1 cellular context compared by ENCODE assay signal in the genomic region with DNA sequence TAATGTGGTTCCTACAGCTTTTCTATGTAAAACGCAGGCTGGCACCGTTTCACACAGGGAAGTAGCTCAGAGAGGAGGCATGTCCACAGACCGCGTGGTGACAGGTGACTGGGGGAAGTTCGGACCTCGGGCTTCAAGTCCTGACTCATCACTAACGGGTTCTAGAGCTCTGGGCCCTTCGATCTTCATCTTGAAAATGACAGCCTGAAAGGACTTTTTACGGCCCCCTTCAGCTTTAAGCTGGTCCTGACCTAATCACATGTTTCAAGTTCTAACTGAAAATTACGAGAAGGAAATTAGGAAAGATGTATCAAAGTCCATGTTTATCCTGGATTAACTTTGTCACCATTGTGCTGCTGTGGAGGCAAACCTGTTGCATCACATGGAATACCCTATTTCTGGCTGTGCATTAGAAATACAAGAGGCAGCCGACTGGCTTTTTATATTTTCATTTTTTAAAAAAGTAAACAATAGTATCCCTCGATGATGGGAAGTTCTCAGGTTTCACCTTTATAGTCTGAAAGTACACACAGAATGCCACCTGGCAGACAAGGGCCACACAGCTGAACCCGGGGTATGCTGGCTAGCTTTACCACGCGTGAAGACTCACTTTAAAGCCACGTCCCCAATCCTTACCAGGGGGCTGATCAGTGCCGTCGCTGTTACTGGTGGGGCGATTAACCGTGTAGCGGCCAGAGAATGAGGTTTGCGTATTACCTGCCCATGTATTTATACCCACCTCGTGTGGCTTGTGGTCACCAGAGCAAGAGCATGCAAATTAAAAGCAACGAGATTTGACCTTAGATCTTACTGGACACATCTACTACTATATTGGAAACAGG.
TF ChIP-seq lines count a peak whose summit lies in the region.

No MANE protein-coding gene starts in this region.

TF ChIP-seq in HepG2, 621 proteins besides CTCF, POLR2A, EP300 and RAD21 (continued from another document and continues in another):
- TF ChIP-seq, protein P1, sequence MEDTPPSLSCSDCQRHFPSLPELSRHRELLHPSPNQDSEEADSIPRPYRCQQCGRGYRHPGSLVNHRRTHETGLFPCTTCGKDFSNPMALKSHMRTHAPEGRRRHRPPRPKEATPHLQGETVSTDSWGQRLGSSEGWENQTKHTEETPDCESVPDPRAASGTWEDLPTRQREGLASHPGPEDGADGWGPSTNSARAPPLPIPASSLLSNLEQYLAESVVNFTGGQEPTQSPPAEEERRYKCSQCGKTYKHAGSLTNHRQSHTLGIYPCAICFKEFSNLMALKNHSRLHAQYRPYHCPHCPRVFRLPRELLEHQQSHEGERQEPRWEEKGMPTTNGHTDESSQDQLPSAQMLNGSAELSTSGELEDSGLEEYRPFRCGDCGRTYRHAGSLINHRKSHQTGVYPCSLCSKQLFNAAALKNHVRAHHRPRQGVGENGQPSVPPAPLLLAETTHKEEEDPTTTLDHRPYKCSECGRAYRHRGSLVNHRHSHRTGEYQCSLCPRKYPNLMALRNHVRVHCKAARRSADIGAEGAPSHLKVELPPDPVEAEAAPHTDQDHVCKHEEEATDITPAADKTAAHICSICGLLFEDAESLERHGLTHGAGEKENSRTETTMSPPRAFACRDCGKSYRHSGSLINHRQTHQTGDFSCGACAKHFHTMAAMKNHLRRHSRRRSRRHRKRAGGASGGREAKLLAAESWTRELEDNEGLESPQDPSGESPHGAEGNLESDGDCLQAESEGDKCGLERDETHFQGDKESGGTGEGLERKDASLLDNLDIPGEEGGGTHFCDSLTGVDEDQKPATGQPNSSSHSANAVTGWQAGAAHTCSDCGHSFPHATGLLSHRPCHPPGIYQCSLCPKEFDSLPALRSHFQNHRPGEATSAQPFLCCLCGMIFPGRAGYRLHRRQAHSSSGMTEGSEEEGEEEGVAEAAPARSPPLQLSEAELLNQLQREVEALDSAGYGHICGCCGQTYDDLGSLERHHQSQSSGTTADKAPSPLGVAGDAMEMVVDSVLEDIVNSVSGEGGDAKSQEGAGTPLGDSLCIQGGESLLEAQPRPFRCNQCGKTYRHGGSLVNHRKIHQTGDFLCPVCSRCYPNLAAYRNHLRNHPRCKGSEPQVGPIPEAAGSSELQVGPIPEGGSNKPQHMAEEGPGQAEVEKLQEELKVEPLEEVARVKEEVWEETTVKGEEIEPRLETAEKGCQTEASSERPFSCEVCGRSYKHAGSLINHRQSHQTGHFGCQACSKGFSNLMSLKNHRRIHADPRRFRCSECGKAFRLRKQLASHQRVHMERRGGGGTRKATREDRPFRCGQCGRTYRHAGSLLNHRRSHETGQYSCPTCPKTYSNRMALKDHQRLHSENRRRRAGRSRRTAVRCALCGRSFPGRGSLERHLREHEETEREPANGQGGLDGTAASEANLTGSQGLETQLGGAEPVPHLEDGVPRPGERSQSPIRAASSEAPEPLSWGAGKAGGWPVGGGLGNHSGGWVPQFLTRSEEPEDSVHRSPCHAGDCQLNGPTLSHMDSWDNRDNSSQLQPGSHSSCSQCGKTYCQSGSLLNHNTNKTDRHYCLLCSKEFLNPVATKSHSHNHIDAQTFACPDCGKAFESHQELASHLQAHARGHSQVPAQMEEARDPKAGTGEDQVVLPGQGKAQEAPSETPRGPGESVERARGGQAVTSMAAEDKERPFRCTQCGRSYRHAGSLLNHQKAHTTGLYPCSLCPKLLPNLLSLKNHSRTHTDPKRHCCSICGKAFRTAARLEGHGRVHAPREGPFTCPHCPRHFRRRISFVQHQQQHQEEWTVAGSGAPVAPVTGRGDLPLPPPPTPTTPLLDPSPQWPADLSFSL (CRISPR knock-in tag; IDR thresholded peaks at IDR 0.05) = peak; percentile 54; the same call in 1 of the 2 replicates
- TF ChIP-seq, protein P2, sequence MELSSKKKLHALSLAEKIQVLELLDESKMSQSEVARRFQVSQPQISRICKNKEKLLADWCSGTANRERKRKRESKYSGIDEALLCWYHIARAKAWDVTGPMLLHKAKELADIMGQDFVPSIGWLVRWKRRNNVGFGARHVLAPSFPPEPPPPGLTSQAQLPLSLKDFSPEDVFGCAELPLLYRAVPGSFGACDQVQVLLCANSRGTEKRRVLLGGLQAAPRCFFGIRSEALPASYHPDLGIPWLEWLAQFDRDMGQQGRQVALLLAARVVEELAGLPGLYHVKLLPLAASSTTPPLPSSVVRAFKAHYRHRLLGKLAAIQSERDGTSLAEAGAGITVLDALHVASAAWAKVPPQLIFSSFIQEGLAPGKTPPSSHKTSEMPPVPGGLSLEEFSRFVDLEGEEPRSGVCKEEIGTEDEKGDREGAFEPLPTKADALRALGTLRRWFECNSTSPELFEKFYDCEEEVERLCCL (CRISPR knock-in tag; IDR thresholded peaks at IDR 0.05; ENCODE audit: borderline replicate concordance) = no peak
- TF ChIP-seq ZNF337 (CRISPR knock-in tag; IDR thresholded peaks at IDR 0.05; ENCODE audit: borderline replicate concordance, low read depth) = no peak
- TF ChIP-seq, protein P3, sequence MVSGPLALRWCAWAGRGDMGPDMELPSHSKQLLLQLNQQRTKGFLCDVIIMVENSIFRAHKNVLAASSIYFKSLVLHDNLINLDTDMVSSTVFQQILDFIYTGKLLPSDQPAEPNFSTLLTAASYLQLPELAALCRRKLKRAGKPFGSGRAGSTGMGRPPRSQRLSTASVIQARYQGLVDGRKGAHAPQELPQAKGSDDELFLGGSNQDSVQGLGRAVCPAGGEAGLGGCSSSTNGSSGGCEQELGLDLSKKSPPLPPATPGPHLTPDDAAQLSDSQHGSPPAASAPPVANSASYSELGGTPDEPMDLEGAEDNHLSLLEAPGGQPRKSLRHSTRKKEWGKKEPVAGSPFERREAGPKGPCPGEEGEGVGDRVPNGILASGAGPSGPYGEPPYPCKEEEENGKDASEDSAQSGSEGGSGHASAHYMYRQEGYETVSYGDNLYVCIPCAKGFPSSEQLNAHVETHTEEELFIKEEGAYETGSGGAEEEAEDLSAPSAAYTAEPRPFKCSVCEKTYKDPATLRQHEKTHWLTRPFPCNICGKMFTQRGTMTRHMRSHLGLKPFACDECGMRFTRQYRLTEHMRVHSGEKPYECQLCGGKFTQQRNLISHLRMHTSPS (CRISPR knock-in tag; IDR thresholded peaks at IDR 0.05; ENCODE audit: low read depth) = no peak
- TF ChIP-seq ATAD3A (CRISPR knock-in tag; IDR thresholded peaks at IDR 0.05) = no peak
- TF ChIP-seq, protein P4, sequence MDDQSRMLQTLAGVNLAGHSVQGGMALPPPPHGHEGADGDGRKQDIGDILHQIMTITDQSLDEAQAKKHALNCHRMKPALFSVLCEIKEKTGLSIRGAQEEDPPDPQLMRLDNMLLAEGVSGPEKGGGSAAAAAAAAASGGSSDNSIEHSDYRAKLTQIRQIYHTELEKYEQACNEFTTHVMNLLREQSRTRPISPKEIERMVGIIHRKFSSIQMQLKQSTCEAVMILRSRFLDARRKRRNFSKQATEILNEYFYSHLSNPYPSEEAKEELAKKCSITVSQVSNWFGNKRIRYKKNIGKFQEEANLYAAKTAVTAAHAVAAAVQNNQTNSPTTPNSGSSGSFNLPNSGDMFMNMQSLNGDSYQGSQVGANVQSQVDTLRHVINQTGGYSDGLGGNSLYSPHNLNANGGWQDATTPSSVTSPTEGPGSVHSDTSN (CRISPR knock-in tag; IDR thresholded peaks at IDR 0.05; ENCODE audit: borderline replicate concordance) = no peak
- TF ChIP-seq TOE1 (CRISPR knock-in tag; IDR thresholded peaks at IDR 0.05) = peak; percentile 32; the same call in 1 of the 2 replicates
- TF ChIP-seq RXRB (CRISPR knock-in tag; IDR thresholded peaks at IDR 0.05; ENCODE audit: borderline replicate concordance) = peak; percentile 92
- TF ChIP-seq, protein P5, sequence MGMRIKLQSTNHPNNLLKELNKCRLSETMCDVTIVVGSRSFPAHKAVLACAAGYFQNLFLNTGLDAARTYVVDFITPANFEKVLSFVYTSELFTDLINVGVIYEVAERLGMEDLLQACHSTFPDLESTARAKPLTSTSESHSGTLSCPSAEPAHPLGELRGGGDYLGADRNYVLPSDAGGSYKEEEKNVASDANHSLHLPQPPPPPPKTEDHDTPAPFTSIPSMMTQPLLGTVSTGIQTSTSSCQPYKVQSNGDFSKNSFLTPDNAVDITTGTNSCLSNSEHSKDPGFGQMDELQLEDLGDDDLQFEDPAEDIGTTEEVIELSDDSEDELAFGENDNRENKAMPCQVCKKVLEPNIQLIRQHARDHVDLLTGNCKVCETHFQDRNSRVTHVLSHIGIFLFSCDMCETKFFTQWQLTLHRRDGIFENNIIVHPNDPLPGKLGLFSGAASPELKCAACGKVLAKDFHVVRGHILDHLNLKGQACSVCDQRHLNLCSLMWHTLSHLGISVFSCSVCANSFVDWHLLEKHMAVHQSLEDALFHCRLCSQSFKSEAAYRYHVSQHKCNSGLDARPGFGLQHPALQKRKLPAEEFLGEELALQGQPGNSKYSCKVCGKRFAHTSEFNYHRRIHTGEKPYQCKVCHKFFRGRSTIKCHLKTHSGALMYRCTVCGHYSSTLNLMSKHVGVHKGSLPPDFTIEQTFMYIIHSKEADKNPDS (CRISPR knock-in tag; IDR thresholded peaks at IDR 0.05) = peak; percentile 33; the same call in 1 of the 2 replicates
- TF ChIP-seq PHF8 (CRISPR knock-in tag; IDR thresholded peaks at IDR 0.05) = no peak; the same call in 1 of the 2 replicates
- TF ChIP-seq TAF15 (IDR thresholded peaks at IDR 0.05; ENCODE audit: low read depth, low read length, poor library complexity, severe bottlenecking) = no peak
- TF ChIP-seq KDM1A (CRISPR knock-in tag; IDR thresholded peaks at IDR 0.05) = 0 out of 2 replicates have a peak, but pooled peaks have one; percentile 48
- TF ChIP-seq NFYC (CRISPR knock-in tag; IDR thresholded peaks at IDR 0.05) = 0 out of 2 replicates have a peak, but pooled peaks have one; percentile 6
- TF ChIP-seq ZNF20 (CRISPR knock-in tag; IDR thresholded peaks at IDR 0.05) = no peak
- TF ChIP-seq TRIM22 (IDR thresholded peaks at IDR 0.05) = no peak
- no peak for TF ChIP-seq ZNF326 (CRISPR knock-in tag; IDR thresholded peaks at IDR 0.05; ENCODE audit: borderline replicate concordance)
- no peak for TF ChIP-seq REXO4 (CRISPR knock-in tag; IDR thresholded peaks at IDR 0.05; ENCODE audit: borderline replicate concordance)
- peak; percentile 34 for TF ChIP-seq RBM22 (optimal IDR thresholded peaks at IDR 0.05; ENCODE audit: low read length)
- no peak for TF ChIP-seq GTF3A (CRISPR knock-in tag; conservative IDR thresholded peaks at IDR 0.05)
- peak; percentile 98 for TF ChIP-seq HBP1 (CRISPR knock-in tag; IDR thresholded peaks at IDR 0.05; ENCODE audit: low read depth)
- no peak for TF ChIP-seq ZFP36L2 (CRISPR knock-in tag; IDR thresholded peaks at IDR 0.05)
- TF ChIP-seq, protein P6, sequence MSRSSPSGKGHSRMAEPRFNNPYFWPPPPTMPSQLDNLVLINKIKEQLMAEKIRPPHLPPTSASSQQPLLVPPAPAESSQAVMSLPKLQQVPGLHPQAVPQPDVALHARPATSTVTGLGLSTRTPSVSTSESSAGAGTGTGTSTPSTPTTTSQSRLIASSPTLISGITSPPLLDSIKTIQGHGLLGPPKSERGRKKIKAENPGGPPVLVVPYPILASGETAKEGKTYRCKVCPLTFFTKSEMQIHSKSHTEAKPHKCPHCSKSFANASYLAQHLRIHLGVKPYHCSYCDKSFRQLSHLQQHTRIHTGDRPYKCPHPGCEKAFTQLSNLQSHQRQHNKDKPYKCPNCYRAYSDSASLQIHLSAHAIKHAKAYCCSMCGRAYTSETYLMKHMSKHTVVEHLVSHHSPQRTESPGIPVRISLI (CRISPR knock-in tag; IDR thresholded peaks at IDR 0.05; ENCODE audit: borderline replicate concordance) = peak; percentile 49; the same call in 1 of the 2 replicates
- TF ChIP-seq KDM6A (CRISPR knock-in tag; IDR thresholded peaks at IDR 0.05; ENCODE audit: low read depth) = peak; percentile 80
- TF ChIP-seq DMAP1 (CRISPR knock-in tag; IDR thresholded peaks at IDR 0.05) = peak; percentile 86
- TF ChIP-seq, protein P7, sequence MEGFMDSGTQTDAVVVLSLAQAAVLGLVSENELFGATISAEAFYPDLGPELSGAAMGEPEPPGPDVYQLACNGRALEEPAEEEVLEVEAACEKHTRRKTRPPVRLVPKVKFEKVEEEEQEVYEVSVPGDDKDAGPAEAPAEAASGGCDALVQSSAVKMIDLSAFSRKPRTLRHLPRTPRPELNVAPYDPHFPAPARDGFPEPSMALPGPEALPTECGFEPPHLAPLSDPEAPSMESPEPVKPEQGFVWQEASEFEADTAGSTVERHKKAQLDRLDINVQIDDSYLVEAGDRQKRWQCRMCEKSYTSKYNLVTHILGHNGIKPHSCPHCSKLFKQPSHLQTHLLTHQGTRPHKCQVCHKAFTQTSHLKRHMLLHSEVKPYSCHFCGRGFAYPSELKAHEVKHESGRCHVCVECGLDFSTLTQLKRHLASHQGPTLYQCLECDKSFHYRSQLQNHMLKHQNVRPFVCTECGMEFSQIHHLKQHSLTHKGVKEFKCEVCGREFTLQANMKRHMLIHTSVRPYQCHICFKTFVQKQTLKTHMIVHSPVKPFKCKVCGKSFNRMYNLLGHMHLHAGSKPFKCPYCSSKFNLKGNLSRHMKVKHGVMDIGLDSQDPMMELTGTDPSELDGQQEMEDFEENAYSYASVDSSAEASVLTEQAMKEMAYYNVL (CRISPR knock-in tag; IDR thresholded peaks at IDR 0.05; ENCODE audit: borderline replicate concordance) = no peak
- TF ChIP-seq CHD2 (IDR thresholded peaks at IDR 0.05; ENCODE audit: low read depth, low read length) = 0 out of 2 replicates have a peak, but pooled peaks have one; percentile 8
- no peak for TF ChIP-seq ZFAT (CRISPR knock-in tag; conservative IDR thresholded peaks at IDR 0.05)
- TF ChIP-seq ZSCAN12 (CRISPR knock-in tag; IDR thresholded peaks at IDR 0.05) = no peak
- peak; percentile 51 for TF ChIP-seq ASH2L (IDR thresholded peaks at IDR 0.05; ENCODE audit: insufficient read length, low read depth, low read length)
